ENCODE assay signal across 29 cellular contexts in the genomic region with DNA sequence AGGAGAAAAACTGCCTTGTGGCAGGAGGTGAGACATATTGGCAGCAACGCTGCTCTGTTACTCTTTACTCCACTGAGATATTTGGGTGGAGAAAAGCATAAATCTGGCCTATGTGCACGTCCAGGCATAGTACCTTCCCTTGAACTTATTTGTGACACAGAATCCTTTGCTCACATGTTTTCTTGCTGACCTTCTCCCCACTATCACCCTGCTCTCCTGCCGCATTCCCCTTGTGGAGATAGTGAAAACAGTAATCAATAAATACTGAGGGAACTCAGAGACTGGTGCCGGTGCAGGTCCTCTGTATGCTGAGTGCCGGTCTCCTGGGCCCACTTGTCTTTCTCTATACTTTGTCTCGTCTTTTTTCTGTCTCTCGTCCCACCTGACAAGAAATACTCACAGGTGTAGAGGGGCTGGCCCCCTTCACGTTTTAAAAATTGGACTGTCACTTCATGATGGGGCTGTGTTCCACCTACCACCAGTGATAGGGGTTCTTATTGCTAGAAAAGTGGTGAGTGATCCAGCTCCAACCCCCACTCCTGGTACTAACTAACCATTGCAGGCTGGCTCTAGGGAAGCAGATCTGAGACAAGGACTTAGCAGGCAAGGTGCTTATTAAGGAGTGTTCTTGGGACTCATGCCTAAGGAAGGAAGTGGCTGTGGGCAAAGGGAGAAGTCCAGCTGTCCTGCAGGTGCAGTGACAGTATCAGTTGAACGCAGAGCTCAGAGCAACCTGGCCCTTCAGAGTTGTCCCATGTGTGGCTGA. TPM values are rescaled to one million over a fixed set of nuclear protein-coding genes. Genes with fewer than 3 reads are reported as not detected.
"Had no signal": no experiment of that assay in that cellular context is flagged by ENCODE, and none has a peak within 500 bp of the region (broad histone marks: within the 10 kb centered on the region; RNA-seq: fewer than 3 reads in every experiment).

No MANE protein-coding gene starts in this region.

- H3K36me3 Mint-ChIP-seq: activated naive CD8-positive, alpha-beta T cell treated with anti-CD3 and anti-CD28 coated beads for 36 hours; naive thymus-derived CD8-positive, alpha-beta T cell had no signal

- H3K36me3 ChIP-seq: ascending aorta, cardiac muscle cell, gastrocnemius medialis, spleen, suprapubic skin had no signal

- H3K27ac Mint-ChIP-seq: activated CD4-positive, alpha-beta memory T cell treated with anti-CD3 and anti-CD28 coated beads, Interleukin-2, amount 10 ng/mL, durations not matched to agents 7 days and 5 days; activated naive CD4-positive, alpha-beta T cell treated with anti-CD3 and anti-CD28 coated beads for 36 hours; activated naive CD8-positive, alpha-beta T cell treated with anti-CD3 and anti-CD28 coated beads for 36 hours; activated T-cell treated with anti-CD3 and anti-CD28 coated beads, Interleukin-2, amount 50 U/mL, for 72 hours; naive thymus-derived CD8-positive, alpha-beta T cell had no signal

- H3K4me1 ChIP-seq: gastrocnemius medialis, spleen, suprapubic skin had no signal

- DNase-seq: activated CD4-positive, alpha-beta memory T cell treated with anti-CD3 and anti-CD28 coated beads, Interleukin-2, amount 10 ng/mL, durations not matched to agents 7 days and 5 days; activated CD4-positive, alpha-beta T cell treated with anti-CD3 and anti-CD28 coated beads for 48 hours; activated naive CD4-positive, alpha-beta T cell treated with anti-CD3 and anti-CD28 coated beads for 36 hours; activated naive CD8-positive, alpha-beta T cell treated with anti-CD3 and anti-CD28 coated beads for 36 hours; activated T-cell treated with anti-CD3 and anti-CD28 coated beads, Interleukin-2, amount 50 U/mL, for 72 hours; dorsolateral prefrontal cortex; effector memory CD4-positive, alpha-beta T cell; erythroblast; gastrocnemius medialis; glutamatergic neuron; hippocampal formation; left cardiac atrium; mammary epithelial cell; midbrain; naive thymus-derived CD8-positive, alpha-beta T cell; occipital lobe; right cardiac atrium; spleen; stimulated activated naive CD4-positive, alpha-beta T cell; T-helper 9 cell had no signal

- H3K4me3 ChIP-seq: ascending aorta, cardiac muscle cell, coronary artery, dorsolateral prefrontal cortex, gastrocnemius medialis, spleen, suprapubic skin, tibial artery had no signal

- H3K9me3 ChIP-seq: ascending aorta, gastrocnemius medialis, spleen, suprapubic skin, tibial artery had no signal

- H3K27me3 Mint-ChIP-seq: activated CD4-positive, alpha-beta memory T cell treated with anti-CD3 and anti-CD28 coated beads, Interleukin-2, amount 10 ng/mL, durations not matched to agents 7 days and 5 days; brain; naive thymus-derived CD8-positive, alpha-beta T cell had no signal

- H3K27ac ChIP-seq: ascending aorta, cardiac muscle cell, coronary artery, gastrocnemius medialis, spleen, suprapubic skin, tibial artery, VCaP had no signal

- H3K9me3 Mint-ChIP-seq: activated CD4-positive, alpha-beta memory T cell treated with anti-CD3 and anti-CD28 coated beads, Interleukin-2, amount 10 ng/mL, durations not matched to agents 7 days and 5 days; activated naive CD4-positive, alpha-beta T cell treated with anti-CD3 and anti-CD28 coated beads for 36 hours; activated naive CD8-positive, alpha-beta T cell treated with anti-CD3 and anti-CD28 coated beads for 36 hours; activated T-cell treated with anti-CD3 and anti-CD28 coated beads, Interleukin-2, amount 50 U/mL, for 72 hours; neural crest cell had no signal

- H3K27me3 ChIP-seq: ascending aorta, cardiac muscle cell, dorsolateral prefrontal cortex, gastrocnemius medialis, spleen, suprapubic skin, tibial artery had no signal

- ATAC-seq: activated T-cell treated with anti-CD3 and anti-CD28 coated beads, Interleukin-2, amount 50 U/mL, for 72 hours; gastrocnemius medialis; left cardiac atrium; naive thymus-derived CD8-positive, alpha-beta T cell; right cardiac atrium had no signal

- H3K4me3 Mint-ChIP-seq: activated CD4-positive, alpha-beta memory T cell treated with anti-CD3 and anti-CD28 coated beads, Interleukin-2, amount 10 ng/mL, durations not matched to agents 7 days and 5 days; activated naive CD4-positive, alpha-beta T cell treated with anti-CD3 and anti-CD28 coated beads for 36 hours; activated naive CD8-positive, alpha-beta T cell treated with anti-CD3 and anti-CD28 coated beads for 36 hours; activated T-cell treated with anti-CD3 and anti-CD28 coated beads, Interleukin-2, amount 50 U/mL, for 72 hours; brain; naive thymus-derived CD8-positive, alpha-beta T cell; neural crest cell had no signal

RNA-seq across cellular contexts. Expression of gene LONRF2, which starts 51.7 kb away (rescaled TPM):
- total RNA-seq: activated naive CD4-positive, alpha-beta T cell treated with anti-CD3 and anti-CD28 coated beads for 36 hours; activated naive CD8-positive, alpha-beta T cell treated with anti-CD3 and anti-CD28 coated beads for 36 hours; naive thymus-derived CD8-positive, alpha-beta T cell had no signal
- polyA plus RNA-seq: keratinocyte; mammary epithelial cell; naive thymus-derived CD8-positive, alpha-beta T cell had no signal
